Comparison of ENCODE assay signal across 8 cellular contexts in genomic region chrX:45771114-45771513, GRCh38.
A peak's percentile ranks its signal among the peaks of the same experiment; 100 is the strongest.
DNase-seq lines count a peak whose midpoint lies in the region; ATAC-seq, FAIRE-seq and TF ChIP-seq lines count a peak whose summit lies in the region.

No MANE protein-coding gene starts in this region.

- H3K27ac ChIP-seq in keratinocyte (ENCODE audit: control insufficient read depth, insufficient read depth, low read length): peak overlapping the region; percentile 91
- H3K27ac ChIP-seq in transverse colon: peak overlapping the region; percentile 79 to 88 (median 86)

- no peaks in the 10 kb centered on the region for H4K20me1 ChIP-seq in keratinocyte (ENCODE audit: control insufficient read depth, extremely low read depth, insufficient read depth, low read length)

- peak overlapping the region; percentile 87 for H3K9ac ChIP-seq in keratinocyte (ENCODE audit: control insufficient read depth, extremely low read depth, insufficient read depth, low read length)

- dilution Hi-C loops in keratinocyte (cut with MboI; ENCODE audit: extremely low pct_ligation_motif_present, low sequenced_read_pairs): no loop called here

- peaks cover 79% of the 10 kb centered on the region for H3K79me2 ChIP-seq in keratinocyte (ENCODE audit: control insufficient read depth, insufficient read depth, low read length)

- H3K27ac Mint-ChIP-seq in activated naive CD8-positive, alpha-beta T cell treated with anti-CD3 and anti-CD28 coated beads for 36 hours: peak overlapping the region; percentile 91

- peaks cover 31% of the 10 kb centered on the region for H3K36me3 Mint-ChIP-seq in activated naive CD8-positive, alpha-beta T cell treated with anti-CD3 and anti-CD28 coated beads for 36 hours

- intact Hi-C loops in Right ventricle myocardium superior (cut with DNase I) (no loop called here), Right ventricle myocardium inferior (cut with DNase I) (no loop called here), transverse colon (cut with DNase I; ENCODE audit: low total_unique reads) (no loop called here)

- peaks cover 40% of the 10 kb centered on the region for H3K4me1 Mint-ChIP-seq in activated naive CD8-positive, alpha-beta T cell treated with anti-CD3 and anti-CD28 coated beads for 36 hours

- peak overlapping the region; percentile 61 to 82 (median 78) for H3K4me3 ChIP-seq in keratinocyte (ENCODE audit: control insufficient read depth in 2 of 3, extremely low read depth in 1 of 3, insufficient read depth in 2 of 3, low read depth in 1 of 3, low read length in 3 of 3)
- peak overlapping the region in 3 of 4 donors; percentile 21 to 55 (median 38) for H3K4me3 ChIP-seq in transverse colon

- TF ChIP-seq POLR2A in transverse colon (IDR thresholded peaks at IDR 0.05): peak; percentile 72

- H3K27me3 ChIP-seq in keratinocyte (ENCODE audit: control insufficient read depth, extremely low read depth, insufficient read depth, low read length): no peaks in the 10 kb centered on the region
- H3K27me3 ChIP-seq in transverse colon: no peaks in the 10 kb centered on the region

- DNase-seq in Right ventricle myocardium superior: no peak
- no peak for DNase-seq in Right ventricle myocardium inferior (ENCODE audit: missing footprints)
- no peak for DNase-seq in activated naive CD8-positive, alpha-beta T cell treated with anti-CD3 and anti-CD28 coated beads for 36 hours
- peak; percentile 93 for DNase-seq in keratinocyte (ENCODE audit: low read depth, low spot score)
- peak; percentile 72 for DNase-seq in transverse colon
- DNase-seq in NCI-H1105 (lab: John Stamatoyannopoulos, UW): no peak
- DNase-seq in GM13977 (ENCODE audit: low spot score): no peak

- H3K4me1 ChIP-seq in keratinocyte (ENCODE audit: control insufficient read depth, extremely low read depth, insufficient read depth, low read length) (peaks cover 39% of the 10 kb centered on the region), transverse colon (peaks cover 0 to 20% (median 0%) of the 10 kb centered on the region in 4 donors)

- H3K9me3 Mint-ChIP-seq in activated naive CD8-positive, alpha-beta T cell treated with anti-CD3 and anti-CD28 coated beads for 36 hours: no peaks in the 10 kb centered on the region

- in situ Hi-C loops in transverse colon (cut with MboI; ENCODE audit: low pct_ligation_motif_present in 1 of 4, low pct_unique_long_range_greater_than_20kb in 1 of 4, low sequenced_read_pairs in 3 of 4) (loop anchor here in 1 of 4 donors (25.0 kb wide), 1 partner anchor 259 kb away; no protein-coding TSS in a partner anchor), GM13977 (cut with MboI; ENCODE audit: low pct_unique_long_range_greater_than_20kb, low sequenced_read_pairs, unreplicated experiment) (no loop called here)

- peak overlapping the region; percentile 85 for H3K4me2 ChIP-seq in keratinocyte (ENCODE audit: control insufficient read depth, extremely low read depth, insufficient read depth, low read depth, low read length)

- ATAC-seq in Right ventricle myocardium superior (ENCODE audit: poor library complexity) (peak; percentile 26), Right ventricle myocardium inferior (no peak), GM19324 (IDR thresholded peaks at IDR 0.05; ENCODE audit: low FRiP score, unreplicated experiment) (no peak)

- no peaks in the 10 kb centered on the region for H3K27me3 Mint-ChIP-seq in activated naive CD8-positive, alpha-beta T cell treated with anti-CD3 and anti-CD28 coated beads for 36 hours

- H2AFZ ChIP-seq in keratinocyte (ENCODE audit: control insufficient read depth, low read length): no peak overlapping the region

- H3K9me3 ChIP-seq in keratinocyte (ENCODE audit: control insufficient read depth, low read depth, low read length): no peaks in the 10 kb centered on the region
- H3K9me3 ChIP-seq in transverse colon: no peaks in the 10 kb centered on the region

- H3K36me3 ChIP-seq in keratinocyte (ENCODE audit: control insufficient read depth in 2 of 2, extremely low read depth in 1 of 2, insufficient read depth in 2 of 2, low read length in 2 of 2) (peaks cover 1 to 10% of the 10 kb centered on the region in 2 experiments), transverse colon (no peaks in the 10 kb centered on the region)

- TF ChIP-seq CTCF in keratinocyte (optimal IDR thresholded peaks at IDR 0.05 in 1 of 3, IDR thresholded peaks at IDR 0.05 in 1 of 3, conservative IDR thresholded peaks at IDR 0.05 in 1 of 3; ENCODE audit: extremely low read depth in 1 of 3, insufficient read depth in 2 of 3, low read length in 3 of 3) (no peak), transverse colon (IDR thresholded peaks at IDR 0.05) (no peak), GM13977 (IDR thresholded peaks at IDR 0.05; ENCODE audit: extremely low read depth, insufficient read depth, missing control alignments) (no peak)

- 0 to 13% methylated on average over 1 to 6 of the region's 6 CpGs for WGBS in transverse colon (ENCODE audit: low coverage in 1 of 2), 2 donors

- H3K9me1 ChIP-seq in keratinocyte (ENCODE audit: control insufficient read depth, extremely low read depth, insufficient read depth, low read length): no peaks in the 10 kb centered on the region

- FAIRE-seq in keratinocyte (lab: Jason Lieb, UNC): peak; percentile 97

- TF ChIP-seq EP300 in transverse colon (IDR thresholded peaks at IDR 0.05; ENCODE audit: low read depth): no peak

- peak overlapping the region; percentile 77 for H3K4me3 Mint-ChIP-seq in activated naive CD8-positive, alpha-beta T cell treated with anti-CD3 and anti-CD28 coated beads for 36 hours

Comparison
In these comparisons a context has a peak if more than half of its experiments do, and no peak if none do; other contexts are left out.
1. DNase-seq: peak in keratinocyte (single experiment) and transverse colon (single experiment); none in Right ventricle myocardium superior (single experiment), Right ventricle myocardium inferior (single experiment), activated naive CD8-positive, alpha-beta T cell treated with anti-CD3 and anti-CD28 coated beads for 36 hours (single experiment), NCI-H1105 (single experiment) and GM13977 (single experiment).